ENCODE assay signal across 25 cellular contexts in the genomic region with DNA sequence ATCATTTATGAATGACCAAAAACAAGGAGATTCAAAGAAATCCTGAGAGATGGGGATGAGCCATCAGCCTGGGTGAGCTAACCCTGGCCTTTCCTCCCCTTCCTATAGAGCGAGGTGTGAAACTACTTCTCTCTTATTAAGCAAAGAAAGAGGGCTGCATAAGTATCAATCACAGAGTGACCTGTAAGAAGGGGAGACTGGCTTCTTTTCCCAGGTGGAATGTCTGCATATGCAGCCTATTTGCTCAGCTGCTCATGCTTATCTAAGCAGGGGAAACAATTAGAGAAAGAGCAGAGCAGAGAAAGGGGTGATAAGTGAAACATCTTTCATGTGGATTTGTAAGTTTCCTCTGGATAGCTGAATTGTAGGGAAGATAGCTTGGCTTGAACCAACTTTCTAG.
"Had no signal": no experiment of that assay in that cellular context is flagged by ENCODE, and none has a peak within 500 bp of the region (broad histone marks: within the 10 kb centered on the region; RNA-seq: fewer than 3 reads in every experiment).

No MANE protein-coding gene starts in this region.

- H3K27me3 Mint-ChIP-seq: brain had no signal

- ATAC-seq: activated T-helper 17 cell treated with anti-CD3 and anti-CD28 coated beads, Interleukin-2, amount 50 U/mL, for 72 hours; T-cell had no signal

- DNase-seq: activated CD4-positive, alpha-beta memory T cell treated with anti-CD3 and anti-CD28 coated beads for 36 hours; activated CD4-positive, alpha-beta T cell treated with anti-CD3 and anti-CD28 coated beads, Interleukin-2, amount 10 ng/mL, durations not matched to agents 7 days and 5 days; activated CD4-positive, CD25-positive, alpha-beta regulatory T cell; activated CD8-positive, alpha-beta memory T cell treated with anti-CD3 and anti-CD28 coated beads for 24 hours; activated gamma-delta T cell; activated naive CD4-positive, alpha-beta T cell treated with anti-CD3 and anti-CD28 coated beads for 36 hours; activated T-cell treated with anti-CD3 and anti-CD28 coated beads for 4 hours; activated T-cell treated with anti-CD3 and anti-CD28 coated beads, Interleukin-2, amount 50 U/mL, for 48 hours; amygdala; cortex of kidney; Kasumi-1; KBM-7; NCI-H1436; NCI-H187 treated with DMSO at 0.1 percent for 48 hours; NCI-H345; NCI-H524; SIG-M5; T-cell; T-helper 2 cell; T1000 had no signal

- H3K4me1 Mint-ChIP-seq: activated CD4-positive, alpha-beta T cell treated with anti-CD3 and anti-CD28 coated beads, Interleukin-2, amount 10 ng/mL, durations not matched to agents 7 days and 5 days; activated T-helper 17 cell treated with anti-CD3 and anti-CD28 coated beads, Interleukin-2, amount 50 U/mL, for 72 hours; central memory CD8-positive, alpha-beta T cell; T-cell had no signal

- H3K27ac Mint-ChIP-seq: activated CD4-positive, alpha-beta memory T cell treated with anti-CD3 and anti-CD28 coated beads for 36 hours; activated CD4-positive, alpha-beta T cell treated with anti-CD3 and anti-CD28 coated beads, Interleukin-2, amount 10 ng/mL, durations not matched to agents 7 days and 5 days; activated naive CD4-positive, alpha-beta T cell treated with anti-CD3 and anti-CD28 coated beads for 36 hours; activated naive CD8-positive, alpha-beta T cell; activated T-helper 17 cell treated with anti-CD3 and anti-CD28 coated beads, Interleukin-2, amount 50 U/mL, for 72 hours; brain; T-cell had no signal

- H3K9me3 Mint-ChIP-seq: activated CD4-positive, alpha-beta memory T cell treated with anti-CD3 and anti-CD28 coated beads for 36 hours; activated CD4-positive, alpha-beta T cell treated with anti-CD3 and anti-CD28 coated beads, Interleukin-2, amount 10 ng/mL, durations not matched to agents 7 days and 5 days; activated naive CD4-positive, alpha-beta T cell treated with anti-CD3 and anti-CD28 coated beads for 36 hours; activated T-helper 17 cell treated with anti-CD3 and anti-CD28 coated beads, Interleukin-2, amount 50 U/mL, for 72 hours; T-cell had no signal

- H3K4me3 ChIP-seq: SK-N-MC had no signal

- H3K4me3 Mint-ChIP-seq: activated CD4-positive, alpha-beta memory T cell treated with anti-CD3 and anti-CD28 coated beads for 36 hours; activated CD4-positive, alpha-beta T cell treated with anti-CD3 and anti-CD28 coated beads, Interleukin-2, amount 10 ng/mL, durations not matched to agents 7 days and 5 days; activated naive CD4-positive, alpha-beta T cell treated with anti-CD3 and anti-CD28 coated beads for 36 hours; activated naive CD8-positive, alpha-beta T cell; activated T-helper 17 cell treated with anti-CD3 and anti-CD28 coated beads, Interleukin-2, amount 50 U/mL, for 72 hours; brain; central memory CD8-positive, alpha-beta T cell; T-cell had no signal

- H3K27ac ChIP-seq: SK-N-MC had no signal

- H3K36me3 Mint-ChIP-seq: activated CD4-positive, alpha-beta memory T cell treated with anti-CD3 and anti-CD28 coated beads for 36 hours; activated naive CD8-positive, alpha-beta T cell; brain; T-cell had no signal
